8 cellular contexts compared by ENCODE assay signal in genomic region chr15:55588070-55588817, GRCh38. TPM values are rescaled to one million over a fixed set of nuclear protein-coding genes. Genes with fewer than 3 reads are reported as not detected.
DNase-seq lines count a peak whose midpoint lies in the region; ATAC-seq and TF ChIP-seq lines count a peak whose summit lies in the region.

Gene PYGO1, minus strand, starts transcription at chr15:55588345. Its CDS starts 462 bp downstream, at chr15:55587883.

- peak within 1 kb of the TSS; percentile 81 for H3K4me2 ChIP-seq in HCT116 (ENCODE audit: low read length)

- RAD21 ChIA-PET in HCT116 (lab: Charles Lee; ENCODE audit: low non-redundant PET in 1 of 2, low total read pairs in 2 of 2, uncharacterized antibody in 2 of 2, unreplicated experiment in 2 of 2), result no interaction called here

- H3K27me3 Mint-ChIP-seq in activated T-cell treated with anti-CD3 and anti-CD28 coated beads, Interleukin-2, amount 50 U/mL, for 72 hours (ENCODE audit: low read depth), result peaks cover 42% of the 10 kb centered on the region
- peaks cover 3% of the 10 kb centered on the region for H3K27me3 Mint-ChIP-seq in nephron (ENCODE audit: low read depth)

- H3K36me3 ChIP-seq in HCT116 (ENCODE audit: control insufficient read depth in 1 of 2, insufficient read depth in 2 of 2, low read length in 2 of 2) (no peaks in the 10 kb centered on the region), thyroid gland (no peaks in the 10 kb centered on the region)

- H3K9me2 ChIP-seq in HCT116 (ENCODE audit: insufficient read depth), result no peaks in the 10 kb centered on the region

- H3K27ac ChIP-seq in HCT116 (ENCODE audit: low read depth, low read length) (no peak within 1 kb of the TSS), thyroid gland (peak within 1 kb of the TSS; percentile 64 to 88 (median 85))

- 0 out of 2 replicates have a peak within 1 kb of the TSS, but pooled peaks have one; percentile 25 for H3K9ac ChIP-seq in HCT116 (ENCODE audit: low read length)

- intact Hi-C loops in HCT116 (cut with micrococcal nuclease), result no loop called here
- intact Hi-C loops in thyroid gland (cut with DNase I), result no loop called here

- H3K4me1 Mint-ChIP-seq in activated T-cell treated with anti-CD3 and anti-CD28 coated beads, Interleukin-2, amount 50 U/mL, for 72 hours (ENCODE audit: low read depth), result no peaks in the 10 kb centered on the region
- H3K4me1 Mint-ChIP-seq in nephron, result peaks cover 10% of the 10 kb centered on the region

- TF ChIP-seq POLR2A in HCT116 (IDR thresholded peaks at IDR 0.05; ENCODE audit: borderline replicate concordance, extremely low read depth, insufficient read depth, insufficient read length), result no peak
- peak in 1 of 2 donors; percentile 64 for TF ChIP-seq POLR2A in thyroid gland (IDR thresholded peaks at IDR 0.05)

- no peaks in the 10 kb centered on the region for H3K79me2 ChIP-seq in HCT116 (ENCODE audit: insufficient read depth, low read length)

- peaks cover 0 to 4% of the 10 kb centered on the region in 2 donors for H3K36me3 Mint-ChIP-seq in activated T-cell treated with anti-CD3 and anti-CD28 coated beads, Interleukin-2, amount 50 U/mL, for 72 hours (ENCODE audit: insufficient read depth in 2 of 2)
- H3K36me3 Mint-ChIP-seq in nephron (ENCODE audit: low read depth), result peaks cover 3% of the 10 kb centered on the region

- 0 to 4% methylated on average over 6 to 12 of the region's 107 CpGs for WGBS in thyroid gland, 2 donors

- TF ChIP-seq CTCF in HCT116 (IDR thresholded peaks at IDR 0.05 in 2 of 3, conservative IDR thresholded peaks at IDR 0.05 in 1 of 3; ENCODE audit: borderline replicate concordance in 1 of 3, insufficient read depth in 1 of 3, low read depth in 2 of 3, low read length in 2 of 3), result no peak
- TF ChIP-seq CTCF in fibroblast of villous mesenchyme (IDR thresholded peaks at IDR 0.05; ENCODE audit: insufficient read depth, low read depth, low read length), result no peak
- no peak for TF ChIP-seq CTCF in nephron (IDR thresholded peaks at IDR 0.05; ENCODE audit: unreplicated experiment in 3 of 3)
- no peak for TF ChIP-seq CTCF in thyroid gland (IDR thresholded peaks at IDR 0.05)

- POLR2A ChIA-PET in HCT116 (lab: Charles Lee), result no interaction called here

- ATAC-seq in HCT116, result peak; percentile 91
- peak; percentile 87 to 90 for ATAC-seq in activated T-cell treated with anti-CD3 and anti-CD28 coated beads, Interleukin-2, amount 50 U/mL, for 72 hours (replicated peaks in 1 of 2)

- H3K27ac Mint-ChIP-seq in activated T-cell treated with anti-CD3 and anti-CD28 coated beads, Interleukin-2, amount 50 U/mL, for 72 hours, result no peak within 1 kb of the TSS
- H3K27ac Mint-ChIP-seq in nephron, result peak within 1 kb of the TSS; percentile 95 to 97 (median 97)

- no peaks in the 10 kb centered on the region for H3K9me3 ChIP-seq in HCT116 (ENCODE audit: control insufficient read depth in 1 of 2, insufficient read depth in 1 of 2, low read depth in 1 of 2, low read length in 2 of 2)
- H3K9me3 ChIP-seq in thyroid gland, result no peaks in the 10 kb centered on the region

- TF ChIP-seq RAD21 in HCT116 (IDR thresholded peaks at IDR 0.05; ENCODE audit: low read depth), result no peak

- peak within 1 kb of the TSS; percentile 69 to 78 for H3K4me3 Mint-ChIP-seq in activated T-cell treated with anti-CD3 and anti-CD28 coated beads, Interleukin-2, amount 50 U/mL, for 72 hours
- peak within 1 kb of the TSS; percentile 88 to 96 (median 92) for H3K4me3 Mint-ChIP-seq in nephron

- no peaks in the 10 kb centered on the region for H3K27me3 ChIP-seq in HCT116 (ENCODE audit: insufficient read depth, low read length)
- H3K27me3 ChIP-seq in thyroid gland, result no peaks in the 10 kb centered on the region

- H3K4me3 ChIP-seq in HCT116 (replicated peaks in 1 of 2; ENCODE audit: low read depth in 1 of 2, low read length in 2 of 2) (peak within 1 kb of the TSS; percentile 25 to 48), fibroblast of villous mesenchyme (ENCODE audit: low read depth, low read length) (peak within 1 kb of the TSS; percentile 74), thyroid gland (replicated peaks in 1 of 3) (peak within 1 kb of the TSS; percentile 45 to 71 (median 71))

- no peak within 1 kb of the TSS for H2AFZ ChIP-seq in HCT116 (ENCODE audit: low read depth, low read length, poor library complexity, severe bottlenecking)

- peak; percentile 43 for DNase-seq in GDM1 (lab: John Stamatoyannopoulos, UW)
- no peak for DNase-seq in HCT116 (ENCODE audit: low read depth, low spot score)
- DNase-seq in NCI-H526 treated with DMSO at 0.1 percent for 48 hours (lab: John Stamatoyannopoulos, UW), result peak; percentile 27
- peak; percentile 50 to 64 for DNase-seq in activated T-cell treated with anti-CD3 and anti-CD28 coated beads, Interleukin-2, amount 50 U/mL, for 72 hours
- peak; percentile 72 for DNase-seq in fibroblast of villous mesenchyme (ENCODE audit: low read depth)
- peak; percentile 66 to 68 for DNase-seq in thyroid gland
- DNase-seq in LoVo (ENCODE audit: low spot score), result no peak

- no peaks in the 10 kb centered on the region for H3K9me3 Mint-ChIP-seq in activated T-cell treated with anti-CD3 and anti-CD28 coated beads, Interleukin-2, amount 50 U/mL, for 72 hours
- H3K9me3 Mint-ChIP-seq in nephron, result no peaks in the 10 kb centered on the region

- no peaks in the 10 kb centered on the region for H4K20me1 ChIP-seq in HCT116 (ENCODE audit: insufficient read depth)

- CTCF ChIA-PET in HCT116 (lab: Charles Lee), result no interaction called here

- H3K4me1 ChIP-seq in HCT116 (ENCODE audit: control insufficient read depth in 1 of 2, insufficient read depth in 2 of 2, low read length in 2 of 2) (peaks cover 0 to 3% of the 10 kb centered on the region in 2 experiments; a peak in 1 of 4 replicates), thyroid gland (peaks cover 10 to 13% of the 10 kb centered on the region in 2 donors)

- no TSS peak for BruUV-seq in HCT116 (replicated peaks; lab: Mats Ljungman, UMichigan)

TF ChIP-seq in HCT116, 20 proteins besides CTCF, POLR2A, EP300 and RAD21:
- peak; percentile 65 for TF ChIP-seq ZFX (IDR thresholded peaks at IDR 0.05)
- TF ChIP-seq ELF1 (IDR thresholded peaks at IDR 0.05; ENCODE audit: borderline replicate concordance, low read depth), result no peak

RNA-seq across cellular contexts. Expression of gene PYGO1, which starts in this region (rescaled TPM):
- total RNA-seq in HCT116 (2021; ENCODE audit: unreplicated experiment) (0.34 TPM), fibroblast of villous mesenchyme (9.0 and 12.5 TPM in 2 replicates), thyroid gland (10 to 100 TPM; 19.4 to 30.1 (median 23.1) TPM)
- 0.05 and 0.12 TPM in 2 replicates for polyA plus RNA-seq in HCT116 (2012)
- not detected for total RNA-seq in activated T-cell treated with anti-CD3 and anti-CD28 coated beads, Interleukin-2, amount 50 U/mL, for 72 hours

Comparison
In these comparisons a context has a peak if more than half of its experiments do, and no peak if none do; other contexts are left out.
1. Peak in ATAC-seq, H3K4me3 ChIP-seq, H3K9ac ChIP-seq and H3K4me2 ChIP-seq in HCT116; RNA of the gene not detected or under 1 TPM.
2. Peak in DNase-seq and ATAC-seq in activated T-cell treated with anti-CD3 and anti-CD28 coated beads, Interleukin-2, amount 50 U/mL, for 72 hours; RNA of the gene not detected or under 1 TPM.
3. DNase-seq: peak in GDM1 (single experiment), NCI-H526 treated with DMSO at 0.1 percent for 48 hours (single experiment), fibroblast of villous mesenchyme (single experiment) and thyroid gland (2 of 2); none in HCT116 (single experiment) and LoVo (single experiment).
4. Peak in every context shown above with its lines, with median percentiles within 50 percentile points of each other: H3K4me3 ChIP-seq.